21 cellular contexts compared by ENCODE assay signal in the genomic region with DNA sequence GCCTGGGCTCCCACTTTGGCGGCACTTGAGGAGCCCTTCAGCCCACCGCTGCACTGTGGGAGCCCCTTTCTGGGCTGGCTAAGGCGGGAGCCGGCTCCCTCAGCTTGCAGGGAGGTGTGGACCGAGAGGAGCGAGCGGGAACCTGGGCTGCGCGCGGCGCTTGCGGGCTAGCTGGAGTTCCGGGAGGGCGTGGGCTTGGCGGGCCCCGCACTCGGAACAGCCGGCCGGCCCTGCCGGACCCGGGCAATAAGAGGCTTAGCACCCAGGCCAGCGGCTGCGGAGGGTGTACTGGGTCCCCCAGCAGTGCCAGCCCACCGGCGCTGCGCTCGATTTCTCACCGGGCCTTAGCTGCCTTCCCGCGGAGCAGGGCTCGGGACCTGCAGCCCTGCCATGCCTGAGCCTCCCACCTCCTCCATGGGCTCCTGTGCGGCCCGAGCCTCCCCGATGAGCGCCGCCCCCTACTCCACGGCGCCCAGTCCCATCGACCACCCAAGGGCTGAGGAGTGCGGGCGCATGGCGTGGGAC. TPM values are rescaled to one million over a fixed set of nuclear protein-coding genes. Genes with fewer than 3 reads are reported as not detected.
"Had no signal": no experiment of that assay in that cellular context is flagged by ENCODE, and none has a peak within 500 bp of the region (broad histone marks: within the 10 kb centered on the region; RNA-seq: fewer than 3 reads in every experiment).

No MANE protein-coding gene starts in this region.

RNA-seq across cellular contexts. Expression of a gene that starts 37.8 kb away (rescaled TPM):
- total RNA-seq: activated CD4-positive, alpha-beta memory T cell treated with anti-CD3 and anti-CD28 coated beads, Interleukin-2, amount 10 ng/mL, durations not matched to agents 7 days and 5 days; activated CD4-positive, alpha-beta T cell treated with anti-CD3 and anti-CD28 coated beads for 36 hours; activated CD4-positive, alpha-beta T cell treated with anti-CD3 and anti-CD28 coated beads, Interleukin-2, amount 10 ng/mL, durations not matched to agents 7 days and 5 days; activated CD8-positive, alpha-beta memory T cell treated with anti-CD3 and anti-CD28 coated beads, Interleukin-2, amount 10 ng/mL, durations not matched to agents 7 days and 5 days; activated CD8-positive, alpha-beta T cell treated with anti-CD3 and anti-CD28 coated beads, Interleukin-2, amount 10 ng/mL, durations not matched to agents 7 days and 5 days; activated naive CD4-positive, alpha-beta T cell treated with anti-CD3 and anti-CD28 coated beads for 36 hours; activated naive CD4-positive, alpha-beta T cell treated with anti-CD3 and anti-CD28 coated beads, Interleukin-2, amount 50 U/mL, for 72 hours; activated naive CD8-positive, alpha-beta T cell treated with anti-CD3 and anti-CD28 coated beads for 36 hours; activated T-helper 2 cell treated with anti-CD3 and anti-CD28 coated beads, Interferon-gamma antibody, Interleukin-2, Interleukin-4, amounts not matched to agents 10 μg/mL and 5 μg/mL and 100 μg/mL, durations not matched to agents 14 hours and 24 hours and 36 hours; adrenal gland; aorta; body of pancreas; breast epithelium; cardiac septum; cerebellum; T-cell; T-helper 1 cell treated with Interleukin-12 subunit alpha and Interleukin-12 subunit beta and Interleukin-4 antibody, amounts not matched to agents 30 ng/mL and 1 ng/mL, for 36 hours; T-helper 17 cell; T-helper 2 cell treated with Interferon-gamma antibody and Interleukin-4, amounts not matched to agents 100 ng/mL and 5 ng/mL, for 36 hours; WTC11 had no signal
- polyA plus RNA-seq: adrenal gland, aorta had no signal

RNA-seq across cellular contexts. Expression of a gene that starts 52.0 kb away (rescaled TPM):
- total RNA-seq: activated CD4-positive, alpha-beta memory T cell treated with anti-CD3 and anti-CD28 coated beads, Interleukin-2, amount 10 ng/mL, durations not matched to agents 7 days and 5 days; activated CD4-positive, alpha-beta T cell treated with anti-CD3 and anti-CD28 coated beads, Interleukin-2, amount 10 ng/mL, durations not matched to agents 7 days and 5 days; activated CD8-positive, alpha-beta memory T cell treated with anti-CD3 and anti-CD28 coated beads, Interleukin-2, amount 10 ng/mL, durations not matched to agents 7 days and 5 days; activated CD8-positive, alpha-beta T cell treated with anti-CD3 and anti-CD28 coated beads, Interleukin-2, amount 10 ng/mL, durations not matched to agents 7 days and 5 days; activated naive CD4-positive, alpha-beta T cell treated with anti-CD3 and anti-CD28 coated beads, Interleukin-2, amount 50 U/mL, for 72 hours; activated T-helper 2 cell treated with anti-CD3 and anti-CD28 coated beads, Interferon-gamma antibody, Interleukin-2, Interleukin-4, amounts not matched to agents 10 μg/mL and 5 μg/mL and 100 μg/mL, durations not matched to agents 14 hours and 24 hours and 36 hours; aorta; body of pancreas; breast epithelium; T-cell; T-helper 1 cell treated with Interleukin-12 subunit alpha and Interleukin-12 subunit beta and Interleukin-4 antibody, amounts not matched to agents 30 ng/mL and 1 ng/mL, for 36 hours; T-helper 17 cell; T-helper 2 cell treated with Interferon-gamma antibody and Interleukin-4, amounts not matched to agents 100 ng/mL and 5 ng/mL, for 36 hours had no signal
- polyA plus RNA-seq: aorta had no signal

RNA-seq across cellular contexts. Expression of a gene that starts 56.4 kb away (rescaled TPM):
- total RNA-seq: activated CD4-positive, alpha-beta memory T cell treated with anti-CD3 and anti-CD28 coated beads, Interleukin-2, amount 10 ng/mL, durations not matched to agents 7 days and 5 days; activated CD4-positive, alpha-beta T cell treated with anti-CD3 and anti-CD28 coated beads for 36 hours; activated CD4-positive, alpha-beta T cell treated with anti-CD3 and anti-CD28 coated beads, Interleukin-2, amount 10 ng/mL, durations not matched to agents 7 days and 5 days; activated CD8-positive, alpha-beta memory T cell treated with anti-CD3 and anti-CD28 coated beads, Interleukin-2, amount 10 ng/mL, durations not matched to agents 7 days and 5 days; activated CD8-positive, alpha-beta T cell treated with anti-CD3 and anti-CD28 coated beads, Interleukin-2, amount 10 ng/mL, durations not matched to agents 7 days and 5 days; activated naive CD4-positive, alpha-beta T cell treated with anti-CD3 and anti-CD28 coated beads for 36 hours; activated naive CD4-positive, alpha-beta T cell treated with anti-CD3 and anti-CD28 coated beads, Interleukin-2, amount 50 U/mL, for 72 hours; activated naive CD8-positive, alpha-beta T cell treated with anti-CD3 and anti-CD28 coated beads for 36 hours; activated T-helper 2 cell treated with anti-CD3 and anti-CD28 coated beads, Interferon-gamma antibody, Interleukin-2, Interleukin-4, amounts not matched to agents 10 μg/mL and 5 μg/mL and 100 μg/mL, durations not matched to agents 14 hours and 24 hours and 36 hours; aorta; astrocyte; cardiac septum; T-helper 1 cell treated with Interleukin-12 subunit alpha and Interleukin-12 subunit beta and Interleukin-4 antibody, amounts not matched to agents 30 ng/mL and 1 ng/mL, for 36 hours; T-helper 17 cell; T-helper 2 cell treated with Interferon-gamma antibody and Interleukin-4, amounts not matched to agents 100 ng/mL and 5 ng/mL, for 36 hours had no signal
